In genomic region chr20:64052987-64053840, GRCh38 we compare ENCODE assay signal across 1 cellular context.
TF ChIP-seq lines count a peak whose summit lies in the region.

No MANE protein-coding gene starts in this region.

TF ChIP-seq in HepG2, 621 proteins besides CTCF, POLR2A, EP300 and RAD21 (continued from another document and continues in another):
- TF ChIP-seq GRHL1 (CRISPR knock-in tag; conservative IDR thresholded peaks at IDR 0.05), result no peak
- no peak for TF ChIP-seq FOXO4 (CRISPR knock-in tag; conservative IDR thresholded peaks at IDR 0.05)
- no peak; the same call in 1 of the 2 replicates for TF ChIP-seq JUNB (CRISPR knock-in tag; IDR thresholded peaks at IDR 0.05; ENCODE audit: borderline replicate concordance)
- no peak for TF ChIP-seq CREM (IDR thresholded peaks at IDR 0.05)
- no peak for TF ChIP-seq CREM (CRISPR knock-in tag; IDR thresholded peaks at IDR 0.05)
- peak; percentile 89 for TF ChIP-seq HNF1B (CRISPR knock-in tag; IDR thresholded peaks at IDR 0.05)
- TF ChIP-seq ZSCAN21 (CRISPR knock-in tag; IDR thresholded peaks at IDR 0.05; ENCODE audit: borderline replicate concordance), result peak; percentile 92
- TF ChIP-seq MAFG (CRISPR knock-in tag; IDR thresholded peaks at IDR 0.05), result no peak
- TF ChIP-seq HMG20A (CRISPR knock-in tag; IDR thresholded peaks at IDR 0.05; ENCODE audit: borderline replicate concordance), result no peak
- peak; percentile 90 for TF ChIP-seq RNF2 (conservative IDR thresholded peaks at IDR 0.05; ENCODE audit: low read depth)
- TF ChIP-seq MBD4 (IDR thresholded peaks at IDR 0.05; ENCODE audit: borderline replicate concordance, low read length), result no peak
- TF ChIP-seq DNMT1 (CRISPR knock-in tag; IDR thresholded peaks at IDR 0.05), result no peak; the same call in 1 of the 2 replicates
- TF ChIP-seq ZNF251 (CRISPR knock-in tag; IDR thresholded peaks at IDR 0.05), result peak; percentile 89; the same call in 1 of the 2 replicates
- no peak; the same call in 1 of the 2 replicates for TF ChIP-seq AHR (CRISPR knock-in tag; IDR thresholded peaks at IDR 0.05)
- no peak for TF ChIP-seq MZF1 (CRISPR knock-in tag; IDR thresholded peaks at IDR 0.05; ENCODE audit: borderline replicate concordance)
- no peak for TF ChIP-seq ZNF747 (CRISPR knock-in tag; IDR thresholded peaks at IDR 0.05; ENCODE audit: borderline replicate concordance)
- TF ChIP-seq TRIM22 (IDR thresholded peaks at IDR 0.05), result no peak
- TF ChIP-seq ZNF841 (CRISPR knock-in tag; IDR thresholded peaks at IDR 0.05; ENCODE audit: borderline replicate concordance), result no peak
- peak; percentile 89; the same call in 1 of the 2 replicates for TF ChIP-seq ZBTB20 (CRISPR knock-in tag; IDR thresholded peaks at IDR 0.05; ENCODE audit: borderline replicate concordance, low read depth)
- no peak for TF ChIP-seq GTF2F1 (IDR thresholded peaks at IDR 0.05; ENCODE audit: low read length)
- TF ChIP-seq ZNF652 (CRISPR knock-in tag; IDR thresholded peaks at IDR 0.05; ENCODE audit: borderline replicate concordance, low read depth), result no peak
- TF ChIP-seq IRX3 (CRISPR knock-in tag; IDR thresholded peaks at IDR 0.05; ENCODE audit: borderline replicate concordance, low read depth), result no peak
- no peak for TF ChIP-seq FOSL1 (CRISPR knock-in tag; IDR thresholded peaks at IDR 0.05; ENCODE audit: borderline replicate concordance)
- peak; percentile 48; the same call in 1 of the 2 replicates for TF ChIP-seq IRF2 (CRISPR knock-in tag; IDR thresholded peaks at IDR 0.05)
- 0 out of 2 replicates have a peak, but pooled peaks have one; percentile 59 for TF ChIP-seq NR1H2 (CRISPR knock-in tag; IDR thresholded peaks at IDR 0.05; ENCODE audit: borderline replicate concordance, low read depth)
- TF ChIP-seq ZNF124 (CRISPR knock-in tag; IDR thresholded peaks at IDR 0.05), result no peak
- TF ChIP-seq ZNF280B (CRISPR knock-in tag; IDR thresholded peaks at IDR 0.05; ENCODE audit: borderline replicate concordance), result peak; percentile 88
- TF ChIP-seq XBP1 (CRISPR knock-in tag; IDR thresholded peaks at IDR 0.05), result no peak
- no peak for TF ChIP-seq ZUFSP (CRISPR knock-in tag; IDR thresholded peaks at IDR 0.05; ENCODE audit: borderline replicate concordance)
- no peak for TF ChIP-seq TEF (CRISPR knock-in tag; IDR thresholded peaks at IDR 0.05)
- TF ChIP-seq ARID4A (CRISPR knock-in tag; IDR thresholded peaks at IDR 0.05; ENCODE audit: borderline replicate concordance), result peak; percentile 45; the same call in 1 of the 2 replicates
- TF ChIP-seq BRCA1 (CRISPR knock-in tag; IDR thresholded peaks at IDR 0.05), result no peak
- TF ChIP-seq PREB (CRISPR knock-in tag; IDR thresholded peaks at IDR 0.05), result no peak
- TF ChIP-seq JARID2 (CRISPR knock-in tag; IDR thresholded peaks at IDR 0.05; ENCODE audit: insufficient replicate concordance), result no peak
- no peak for TF ChIP-seq NPAS2 (CRISPR knock-in tag; IDR thresholded peaks at IDR 0.05; ENCODE audit: borderline replicate concordance)
- TF ChIP-seq ETV5 (CRISPR knock-in tag; IDR thresholded peaks at IDR 0.05; ENCODE audit: borderline replicate concordance), result peak; percentile 76; the same call in 1 of the 2 replicates
- no peak for TF ChIP-seq ZNF768 (CRISPR knock-in tag; IDR thresholded peaks at IDR 0.05)
- TF ChIP-seq ZC3H4 (CRISPR knock-in tag; IDR thresholded peaks at IDR 0.05; ENCODE audit: borderline replicate concordance), result no peak
- peak; percentile 79 for TF ChIP-seq UBTF (CRISPR knock-in tag; IDR thresholded peaks at IDR 0.05)
- TF ChIP-seq NFKB2 (CRISPR knock-in tag; IDR thresholded peaks at IDR 0.05; ENCODE audit: borderline replicate concordance), result no peak
- TF ChIP-seq ZFP37 (CRISPR knock-in tag; IDR thresholded peaks at IDR 0.05; ENCODE audit: borderline replicate concordance), result no peak
- no peak for TF ChIP-seq SP1 (IDR thresholded peaks at IDR 0.05)
- no peak; the same call in 1 of the 2 replicates for TF ChIP-seq SP1 (CRISPR knock-in tag; IDR thresholded peaks at IDR 0.05)
